Comparison of ENCODE assay signal across 19 cellular contexts in the genomic region with DNA sequence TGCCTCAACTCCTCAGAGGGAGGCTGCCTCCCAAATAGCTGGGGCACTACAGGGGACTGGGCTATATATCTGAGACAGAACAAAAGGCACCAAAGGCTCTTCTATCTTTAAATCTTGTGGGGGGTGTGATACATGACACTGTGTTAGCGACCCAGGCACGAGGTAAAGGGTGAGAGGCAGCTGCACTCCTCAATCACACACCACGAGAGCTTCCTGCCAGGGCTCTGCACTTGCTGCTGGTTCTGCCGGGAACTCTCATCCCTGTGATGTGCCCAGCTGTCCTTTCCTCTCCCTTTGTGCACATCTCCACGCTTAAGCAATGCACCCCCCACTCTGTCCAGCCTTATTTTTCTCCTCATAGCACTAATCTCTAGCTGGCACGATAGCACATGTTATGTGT. TPM values are rescaled to one million over a fixed set of nuclear protein-coding genes. Genes with fewer than 3 reads are reported as not detected.
DNase-seq lines count a peak whose midpoint lies in the region; TF ChIP-seq lines count a peak whose summit lies in the region.
"Had no signal": no experiment of that assay in that cellular context is flagged by ENCODE, and none has a peak within 500 bp of the region (broad histone marks: within the 10 kb centered on the region; RNA-seq: fewer than 3 reads in every experiment).

No MANE protein-coding gene starts in this region.

- peaks cover 20 to 52% of the 10 kb centered on the region in 2 donors for H3K4me1 Mint-ChIP-seq in immature natural killer cell
- peaks cover 3% of the 10 kb centered on the region for H3K4me1 Mint-ChIP-seq in activated T-helper 2 cell treated with anti-CD3 and anti-CD28 coated beads, Interferon-gamma antibody, Interleukin-2, Interleukin-4, amounts not matched to agents 10 μg/mL and 5 μg/mL and 100 μg/mL, durations not matched to agents 14 hours and 24 hours and 36 hours (ENCODE audit: low read depth)
- H3K4me1 Mint-ChIP-seq: GM23338 had no signal

- H3K9ac ChIP-seq in parathyroid adenoma, result no peak overlapping the region

- H3K36me3 ChIP-seq in HEK293 (ENCODE audit: control insufficient read depth in 2 of 2, insufficient read depth in 1 of 2, low read length in 2 of 2), result peaks cover 21 to 87% of the 10 kb centered on the region in 2 experiments; a peak in 2 of 3 replicates
- H3K36me3 ChIP-seq in parathyroid adenoma (ENCODE audit: control insufficient read depth, insufficient read depth, low read length), result no peaks in the 10 kb centered on the region
- H3K36me3 ChIP-seq: BE2C had no signal

- no peak overlapping the region for H3K4me2 ChIP-seq in parathyroid adenoma (ENCODE audit: low read length)
- H3K4me2 ChIP-seq: A549, GM23338 had no signal

- peaks cover 0 to 2% (median 0%) of the 10 kb centered on the region in 3 donors for H3K27me3 Mint-ChIP-seq in immature natural killer cell (ENCODE audit: low read depth in 3 of 3)
- no peaks in the 10 kb centered on the region for H3K27me3 Mint-ChIP-seq in activated T-helper 2 cell treated with anti-CD3 and anti-CD28 coated beads, Interferon-gamma antibody, Interleukin-2, Interleukin-4, amounts not matched to agents 10 μg/mL and 5 μg/mL and 100 μg/mL, durations not matched to agents 14 hours and 24 hours and 36 hours (ENCODE audit: low read depth)

- TF ChIP-seq CTCF in HEK293 (tag by site-specific recombination; IDR thresholded peaks at IDR 0.05) (no peak), parathyroid adenoma (IDR thresholded peaks at IDR 0.05) (no peak)

- DNase-seq in NCI-H82 (lab: John Stamatoyannopoulos, UW) (peak; percentile 71), immature natural killer cell (no peak), AG08396 (ENCODE audit: low spot score) (no peak), GF-D8 (lab: John Stamatoyannopoulos, UW) (no peak), DMS 273 treated with DMSO at 0.1 percent for 48 hours (lab: John Stamatoyannopoulos, UW) (no peak)
- DNase-seq in activated T-helper 2 cell treated with anti-CD3 and anti-CD28 coated beads, Interferon-gamma antibody, Interleukin-2, Interleukin-4, amounts not matched to agents 10 μg/mL and 5 μg/mL and 100 μg/mL, durations not matched to agents 14 hours and 24 hours and 36 hours (ENCODE audit: low spot score), result no peak
- DNase-seq: BE2C, IMR-90, Karpas-422, NCI-H1694 treated with DMSO at 0.1 percent for 48 hours, NCI-H446 treated with DMSO at 0.1 percent for 48 hours, NCI-H748 treated with DMSO at 0.1 percent for 48 hours, Peyer's patch had no signal

- H3K9me3 ChIP-seq in HEK293 (ENCODE audit: control insufficient read depth, insufficient read depth, low read depth, low read length) (no peaks in the 10 kb centered on the region), parathyroid adenoma (ENCODE audit: control insufficient read depth, low read length) (no peaks in the 10 kb centered on the region)
- H3K9me3 ChIP-seq: A549, BE2C, HAP-1, Peyer's patch, SJSA1 had no signal

- H3K27ac Mint-ChIP-seq in immature natural killer cell, result peak overlapping the region; percentile 27 to 64 (median 46)
- no peak overlapping the region for H3K27ac Mint-ChIP-seq in activated T-helper 2 cell treated with anti-CD3 and anti-CD28 coated beads, Interferon-gamma antibody, Interleukin-2, Interleukin-4, amounts not matched to agents 10 μg/mL and 5 μg/mL and 100 μg/mL, durations not matched to agents 14 hours and 24 hours and 36 hours
- H3K27ac Mint-ChIP-seq: GM23338 had no signal

- no peaks in the 10 kb centered on the region for H3K4me1 ChIP-seq in HEK293 (ENCODE audit: control insufficient read depth, insufficient read depth, low read length)
- no peaks in the 10 kb centered on the region for H3K4me1 ChIP-seq in parathyroid adenoma
- H3K4me1 ChIP-seq: BE2C, HAP-1, Peyer's patch, SJSA1 had no signal

- peaks cover 20% of the 10 kb centered on the region for H3K79me2 ChIP-seq in parathyroid adenoma

- H3K27ac ChIP-seq in HEK293 (ENCODE audit: extremely low read depth, low read depth, low read length) (no peak overlapping the region), parathyroid adenoma (peak overlapping the region; percentile 15)
- H3K27ac ChIP-seq: A549, Peyer's patch, SJSA1 had no signal

- POLR2A ChIA-PET in HEK293 (lab: Yijun Ruan, JAX), result no interaction called here

- H3K4me3 ChIP-seq in HEK293 (ENCODE audit: low read depth, low read length), result no peak overlapping the region
- H3K4me3 ChIP-seq in parathyroid adenoma (ENCODE audit: low read depth, low read length), result no peak overlapping the region
- H3K4me3 ChIP-seq: A549, GM23338, HAP-1, Peyer's patch, SJSA1 had no signal

- H2AFZ ChIP-seq in parathyroid adenoma, result no peak overlapping the region
- H2AFZ ChIP-seq: GM23338 had no signal

- H3K4me3 Mint-ChIP-seq in immature natural killer cell, result no peak overlapping the region
- no peak overlapping the region for H3K4me3 Mint-ChIP-seq in activated T-helper 2 cell treated with anti-CD3 and anti-CD28 coated beads, Interferon-gamma antibody, Interleukin-2, Interleukin-4, amounts not matched to agents 10 μg/mL and 5 μg/mL and 100 μg/mL, durations not matched to agents 14 hours and 24 hours and 36 hours (ENCODE audit: low read depth)
- H3K4me3 Mint-ChIP-seq: GM23338 had no signal

- intact Hi-C loops in activated T-helper 2 cell treated with anti-CD3 and anti-CD28 coated beads, Interferon-gamma antibody, Interleukin-2, Interleukin-4, amounts not matched to agents 10 μg/mL and 5 μg/mL and 100 μg/mL, durations not matched to agents 14 hours and 24 hours and 36 hours (cut with micrococcal nuclease), result no loop called here

- H3K27me3 ChIP-seq in parathyroid adenoma (ENCODE audit: control insufficient read depth, insufficient read depth, low read length), result no peaks in the 10 kb centered on the region
- H3K27me3 ChIP-seq: BE2C, Peyer's patch, SJSA1 had no signal

- H3K9me3 Mint-ChIP-seq in immature natural killer cell, result no peaks in the 10 kb centered on the region
- H3K9me3 Mint-ChIP-seq in activated T-helper 2 cell treated with anti-CD3 and anti-CD28 coated beads, Interferon-gamma antibody, Interleukin-2, Interleukin-4, amounts not matched to agents 10 μg/mL and 5 μg/mL and 100 μg/mL, durations not matched to agents 14 hours and 24 hours and 36 hours, result no peaks in the 10 kb centered on the region
- H3K9me3 Mint-ChIP-seq: GM23338 had no signal

- H3K36me3 Mint-ChIP-seq in immature natural killer cell, result peaks cover 34 to 75% (median 50%) of the 10 kb centered on the region in 3 donors
- H3K36me3 Mint-ChIP-seq in activated T-helper 2 cell treated with anti-CD3 and anti-CD28 coated beads, Interferon-gamma antibody, Interleukin-2, Interleukin-4, amounts not matched to agents 10 μg/mL and 5 μg/mL and 100 μg/mL, durations not matched to agents 14 hours and 24 hours and 36 hours (ENCODE audit: low read depth), result peaks cover 80% of the 10 kb centered on the region

- CTCF ChIA-PET in HEK293 (lab: Yijun Ruan, JAX), result no interaction called here

TF ChIP-seq in HEK293, 187 proteins besides CTCF, POLR2A, EP300 and RAD21:
- TF ChIP-seq ZNF596 (tag by site-specific recombination; IDR thresholded peaks at IDR 0.05) (no peak), ZNF791 (tag by site-specific recombination; IDR thresholded peaks at IDR 0.05) (no peak), TCF7L2 (IDR thresholded peaks at IDR 0.05; ENCODE audit: borderline replicate concordance, low read depth, low read length) (no peak), ZIC2 (tag by site-specific recombination; IDR thresholded peaks at IDR 0.05) (0 out of 2 replicates have a peak, but pooled peaks have one; percentile 3)
- TF ChIP-seq, protein P1, sequence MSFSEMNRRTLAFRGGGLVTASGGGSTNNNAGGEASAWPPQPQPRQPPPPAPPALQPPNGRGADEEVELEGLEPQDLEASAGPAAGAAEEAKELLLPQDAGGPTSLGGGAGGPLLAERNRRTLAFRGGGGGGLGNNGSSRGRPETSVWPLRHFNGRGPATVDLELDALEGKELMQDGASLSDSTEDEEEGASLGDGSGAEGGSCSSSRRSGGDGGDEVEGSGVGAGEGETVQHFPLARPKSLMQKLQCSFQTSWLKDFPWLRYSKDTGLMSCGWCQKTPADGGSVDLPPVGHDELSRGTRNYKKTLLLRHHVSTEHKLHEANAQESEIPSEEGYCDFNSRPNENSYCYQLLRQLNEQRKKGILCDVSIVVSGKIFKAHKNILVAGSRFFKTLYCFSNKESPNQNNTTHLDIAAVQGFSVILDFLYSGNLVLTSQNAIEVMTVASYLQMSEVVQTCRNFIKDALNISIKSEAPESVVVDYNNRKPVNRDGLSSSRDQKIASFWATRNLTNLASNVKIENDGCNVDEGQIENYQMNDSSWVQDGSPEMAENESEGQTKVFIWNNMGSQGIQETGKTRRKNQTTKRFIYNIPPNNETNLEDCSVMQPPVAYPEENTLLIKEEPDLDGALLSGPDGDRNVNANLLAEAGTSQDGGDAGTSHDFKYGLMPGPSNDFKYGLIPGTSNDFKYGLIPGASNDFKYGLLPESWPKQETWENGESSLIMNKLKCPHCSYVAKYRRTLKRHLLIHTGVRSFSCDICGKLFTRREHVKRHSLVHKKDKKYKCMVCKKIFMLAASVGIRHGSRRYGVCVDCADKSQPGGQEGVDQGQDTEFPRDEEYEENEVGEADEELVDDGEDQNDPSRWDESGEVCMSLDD (tag by site-specific recombination; IDR thresholded peaks at IDR 0.05), result no peak
TF ChIP-seq in HEK293: peak in this region for 1.

RNA-seq across cellular contexts. Expression of a gene that starts 32.4 kb away (rescaled TPM):
- polyA plus RNA-seq in immature natural killer cell, result 10 to 100 TPM; 25.1 to 83.2 (median 47.2) TPM
- 29.0 and 31.4 TPM in 2 replicates for total RNA-seq in activated T-helper 2 cell treated with anti-CD3 and anti-CD28 coated beads, Interferon-gamma antibody, Interleukin-2, Interleukin-4, amounts not matched to agents 10 μg/mL and 5 μg/mL and 100 μg/mL, durations not matched to agents 14 hours and 24 hours and 36 hours

RNA-seq across cellular contexts. Expression of a gene that starts 50.6 kb away (rescaled TPM):
- polyA plus RNA-seq in immature natural killer cell, result 10 to 100 TPM; 33.4 to 67.1 (median 39.0) TPM
- total RNA-seq in activated T-helper 2 cell treated with anti-CD3 and anti-CD28 coated beads, Interferon-gamma antibody, Interleukin-2, Interleukin-4, amounts not matched to agents 10 μg/mL and 5 μg/mL and 100 μg/mL, durations not matched to agents 14 hours and 24 hours and 36 hours, result 42.9 and 50.5 TPM in 2 replicates
